12 cellular contexts compared by ENCODE assay signal in the genomic region with DNA sequence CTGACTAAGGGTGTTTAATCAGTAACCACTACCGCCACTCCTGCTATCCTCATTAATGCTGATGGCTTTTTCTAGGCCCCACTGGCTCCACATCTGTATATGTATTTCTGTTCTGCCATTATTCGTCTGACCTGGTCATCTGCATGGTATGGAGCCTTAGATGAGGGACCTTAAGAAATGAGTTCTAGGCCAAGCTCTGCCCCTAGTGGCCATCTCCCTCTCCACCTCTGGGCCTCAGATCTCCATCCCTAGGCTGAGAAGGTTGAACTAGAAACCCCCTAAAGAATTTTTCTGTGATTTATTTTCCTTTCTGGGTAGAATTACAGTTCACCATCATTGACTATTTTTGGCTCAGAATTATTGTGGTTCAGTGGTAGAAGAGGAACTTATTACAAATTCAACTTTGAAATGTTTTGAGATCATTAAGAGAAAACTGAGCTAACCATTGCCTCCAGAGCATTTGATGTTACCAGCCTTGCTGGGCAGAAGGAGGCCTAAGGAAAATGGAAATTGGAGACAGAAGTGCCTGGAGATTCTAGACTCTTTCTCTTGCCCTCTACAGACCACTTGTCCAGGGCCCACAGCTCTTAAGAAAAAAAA.
A peak's percentile ranks its signal among the peaks of the same experiment; 100 is the strongest.
DNase-seq lines count a peak whose midpoint lies in the region; ATAC-seq and TF ChIP-seq lines count a peak whose summit lies in the region.
"Had no signal": no experiment of that assay in that cellular context is flagged by ENCODE, and none has a peak within 500 bp of the region (broad histone marks: within the 10 kb centered on the region; RNA-seq: fewer than 3 reads in every experiment).

No MANE protein-coding gene starts in this region.

- no TSS peak for BruUV-seq in Calu3 (replicated peaks; lab: Mats Ljungman, UMichigan)
- BruUV-seq in HCT116 (replicated peaks; lab: Mats Ljungman, UMichigan): no TSS peak

- no peak overlapping the region for H3K27ac ChIP-seq in HCT116 (ENCODE audit: low read depth, low read length)
- H3K27ac ChIP-seq in dorsolateral prefrontal cortex: no peak overlapping the region
- H3K27ac ChIP-seq: adrenal gland, neutrophil had no signal

- H3K9ac ChIP-seq in HCT116 (ENCODE audit: low read length): no peak overlapping the region

- no peaks in the 10 kb centered on the region for H3K79me2 ChIP-seq in HCT116 (ENCODE audit: insufficient read depth, low read length)

- H2AFZ ChIP-seq in HCT116 (ENCODE audit: low read depth, low read length, poor library complexity, severe bottlenecking): no peak overlapping the region

- CTCF ChIA-PET in Calu3 (lab: Charles Lee): interaction anchor here (0.8 to 1.1 kb wide), 2 partner anchors 26 to 41 kb away, joined by 3 read pairs; no protein-coding TSS in a partner anchor
- CTCF ChIA-PET in HCT116 (lab: Charles Lee): interaction anchor here (0.8 to 2.4 kb wide), 7 partner anchors 9 to 352 kb away, joined by 3 to 10 read pairs (median 4); no protein-coding TSS in a partner anchor

- no peaks in the 10 kb centered on the region for H3K4me1 ChIP-seq in HCT116 (ENCODE audit: control insufficient read depth in 1 of 2, insufficient read depth in 2 of 2, low read length in 2 of 2)
- H3K4me1 ChIP-seq: adrenal gland had no signal

- H3K27me3 ChIP-seq in HCT116 (ENCODE audit: insufficient read depth, low read length): no peaks in the 10 kb centered on the region
- peaks cover 0 to 5% (median 0%) of the 10 kb centered on the region in 45 donors for H3K27me3 ChIP-seq in dorsolateral prefrontal cortex
- H3K27me3 ChIP-seq: adrenal gland had no signal

- no peak for TF ChIP-seq POLR2A in HCT116 (IDR thresholded peaks at IDR 0.05; ENCODE audit: borderline replicate concordance, extremely low read depth, insufficient read depth, insufficient read length)

- intact Hi-C loops in Calu3 (cut with micrococcal nuclease; ENCODE audit: unreplicated experiment): no loop called here
- intact Hi-C loops in HCT116 (cut with micrococcal nuclease): no loop called here
- intact Hi-C loops in dorsolateral prefrontal cortex (cut with DNase I): no loop called here

- H3K4me2 ChIP-seq in HCT116 (ENCODE audit: low read length): no peak overlapping the region

- no peaks in the 10 kb centered on the region for H3K27me3 Mint-ChIP-seq in Calu3 (ENCODE audit: unreplicated experiment)

- H3K9me3 ChIP-seq in HCT116 (ENCODE audit: control insufficient read depth in 1 of 2, insufficient read depth in 1 of 2, low read depth in 1 of 2, low read length in 2 of 2): no peaks in the 10 kb centered on the region
- H3K9me3 ChIP-seq: adrenal gland, neutrophil had no signal

- RAD21 ChIA-PET in HCT116 (lab: Charles Lee; ENCODE audit: low non-redundant PET in 1 of 2, low total read pairs in 2 of 2, uncharacterized antibody in 2 of 2, unreplicated experiment in 2 of 2): no interaction called here

- H4K20me1 ChIP-seq in HCT116 (ENCODE audit: insufficient read depth): no peaks in the 10 kb centered on the region

- H3K36me3 Mint-ChIP-seq in Calu3 (ENCODE audit: insufficient read depth, unreplicated experiment): no peaks in the 10 kb centered on the region

- peak; percentile 97 for ATAC-seq in HCT116

- no peaks in the 10 kb centered on the region for H3K36me3 ChIP-seq in HCT116 (ENCODE audit: control insufficient read depth in 1 of 2, insufficient read depth in 2 of 2, low read length in 2 of 2)
- H3K36me3 ChIP-seq: adrenal gland, neutrophil had no signal

- DNase-seq in Calu3 (no peak), HCT116 (ENCODE audit: low read depth, low spot score) (no peak), left kidney (ENCODE audit: low read depth, low spot score) (peak; percentile 19), medulla oblongata (ENCODE audit: extremely low spot score) (no peak), dorsolateral prefrontal cortex (no peak), AML-193 (lab: John Stamatoyannopoulos, UW) (no peak), amygdala (lab: John Stamatoyannopoulos, UW) (no peak)
- DNase-seq: activated CD4-positive, alpha-beta T cell treated with anti-CD3 and anti-CD28 coated beads for 4 hours; adrenal gland; GF-D8 had no signal

- H3K9me3 Mint-ChIP-seq in Calu3 (ENCODE audit: low read depth, unreplicated experiment): no peaks in the 10 kb centered on the region

- no peaks in the 10 kb centered on the region for H3K9me2 ChIP-seq in HCT116 (ENCODE audit: insufficient read depth)

- no peaks in the 10 kb centered on the region for H3K4me1 Mint-ChIP-seq in Calu3 (ENCODE audit: low read depth, unreplicated experiment)

- no peak for TF ChIP-seq RAD21 in HCT116 (IDR thresholded peaks at IDR 0.05; ENCODE audit: low read depth)

- H3K27ac Mint-ChIP-seq in Calu3 (ENCODE audit: unreplicated experiment): no peak overlapping the region

- no peak overlapping the region for H3K4me3 Mint-ChIP-seq in Calu3 (ENCODE audit: low read depth, unreplicated experiment)

- TF ChIP-seq CTCF in Calu3 (IDR thresholded peaks at IDR 0.05; ENCODE audit: unreplicated experiment) (peak; percentile 62), HCT116 (IDR thresholded peaks at IDR 0.05 in 2 of 3, conservative IDR thresholded peaks at IDR 0.05 in 1 of 3; ENCODE audit: borderline replicate concordance in 1 of 3, insufficient read depth in 1 of 3, low read depth in 2 of 3, low read length in 2 of 3) (peak in 2 of 3 experiments; percentile 79 to 86; a peak in 4 of 6 replicates), WI38 (IDR thresholded peaks at IDR 0.05; ENCODE audit: low read depth, low read length) (peak; percentile 55), dorsolateral prefrontal cortex (IDR thresholded peaks at IDR 0.05 in 54 of 56, conservative IDR thresholded peaks at IDR 0.05 in 2 of 56; ENCODE audit: low read depth in 1 of 56, partially characterized antibody in 56 of 56) (peak in 16 of 56 donors; percentile 6 to 40 (median 18))

- H3K4me3 ChIP-seq in HCT116 (replicated peaks in 1 of 2; ENCODE audit: low read depth in 1 of 2, low read length in 2 of 2) (no peak overlapping the region), WI38 (ENCODE audit: low read depth, low read length) (no peak overlapping the region), dorsolateral prefrontal cortex (no peak overlapping the region)
- H3K4me3 ChIP-seq: adrenal gland had no signal

- POLR2A ChIA-PET in HCT116 (lab: Charles Lee): interaction anchor here (1.1 kb wide), 1 partner anchor 9 kb away, joined by 3 read pairs; no protein-coding TSS in a partner anchor

TF ChIP-seq in HCT116, 20 proteins besides CTCF, POLR2A, EP300 and RAD21:
- TF ChIP-seq TCF7L2 (IDR thresholded peaks at IDR 0.05; ENCODE audit: borderline replicate concordance, extremely low read depth, insufficient read depth, insufficient read length) (no peak), CEBPB (IDR thresholded peaks at IDR 0.05; ENCODE audit: low read depth) (no peak), SRF (IDR thresholded peaks at IDR 0.05; ENCODE audit: low read depth) (no peak), SP1 (IDR thresholded peaks at IDR 0.05; ENCODE audit: low read depth) (no peak)
- TF ChIP-seq, protein P1, sequence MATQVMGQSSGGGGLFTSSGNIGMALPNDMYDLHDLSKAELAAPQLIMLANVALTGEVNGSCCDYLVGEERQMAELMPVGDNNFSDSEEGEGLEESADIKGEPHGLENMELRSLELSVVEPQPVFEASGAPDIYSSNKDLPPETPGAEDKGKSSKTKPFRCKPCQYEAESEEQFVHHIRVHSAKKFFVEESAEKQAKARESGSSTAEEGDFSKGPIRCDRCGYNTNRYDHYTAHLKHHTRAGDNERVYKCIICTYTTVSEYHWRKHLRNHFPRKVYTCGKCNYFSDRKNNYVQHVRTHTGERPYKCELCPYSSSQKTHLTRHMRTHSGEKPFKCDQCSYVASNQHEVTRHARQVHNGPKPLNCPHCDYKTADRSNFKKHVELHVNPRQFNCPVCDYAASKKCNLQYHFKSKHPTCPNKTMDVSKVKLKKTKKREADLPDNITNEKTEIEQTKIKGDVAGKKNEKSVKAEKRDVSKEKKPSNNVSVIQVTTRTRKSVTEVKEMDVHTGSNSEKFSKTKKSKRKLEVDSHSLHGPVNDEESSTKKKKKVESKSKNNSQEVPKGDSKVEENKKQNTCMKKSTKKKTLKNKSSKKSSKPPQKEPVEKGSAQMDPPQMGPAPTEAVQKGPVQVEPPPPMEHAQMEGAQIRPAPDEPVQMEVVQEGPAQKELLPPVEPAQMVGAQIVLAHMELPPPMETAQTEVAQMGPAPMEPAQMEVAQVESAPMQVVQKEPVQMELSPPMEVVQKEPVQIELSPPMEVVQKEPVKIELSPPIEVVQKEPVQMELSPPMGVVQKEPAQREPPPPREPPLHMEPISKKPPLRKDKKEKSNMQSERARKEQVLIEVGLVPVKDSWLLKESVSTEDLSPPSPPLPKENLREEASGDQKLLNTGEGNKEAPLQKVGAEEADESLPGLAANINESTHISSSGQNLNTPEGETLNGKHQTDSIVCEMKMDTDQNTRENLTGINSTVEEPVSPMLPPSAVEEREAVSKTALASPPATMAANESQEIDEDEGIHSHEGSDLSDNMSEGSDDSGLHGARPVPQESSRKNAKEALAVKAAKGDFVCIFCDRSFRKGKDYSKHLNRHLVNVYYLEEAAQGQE (IDR thresholded peaks at IDR 0.05; ENCODE audit: low read depth): no peak
